Comparison of ENCODE assay signal across 2 cellular contexts in the genomic region with DNA sequence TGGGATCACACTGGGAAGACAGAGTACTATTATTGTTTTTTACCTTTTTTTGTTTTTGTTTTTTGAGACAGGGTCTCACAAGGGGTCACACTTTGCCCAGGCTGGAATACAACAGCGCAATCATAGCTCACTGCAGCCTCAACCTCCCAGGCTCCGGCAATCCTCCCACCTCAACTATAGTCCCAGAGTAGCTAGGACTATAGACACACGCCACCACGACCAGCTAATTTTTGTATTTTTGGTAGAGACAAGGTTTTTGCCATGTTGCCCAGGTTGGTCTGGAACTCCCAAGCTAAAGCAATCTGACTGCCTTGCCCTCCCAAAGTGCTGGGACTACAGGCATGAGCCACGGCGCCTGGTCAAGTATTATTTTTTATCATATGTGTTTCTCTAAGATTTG.
TF ChIP-seq lines count a peak whose summit lies in the region.

No MANE protein-coding gene starts in this region.

TF ChIP-seq in A549, 52 proteins besides CTCF, POLR2A, EP300 and RAD21 (continued from another document):
- TF ChIP-seq HMGXB4 (CRISPR knock-in tag; IDR thresholded peaks at IDR 0.05; ENCODE audit: borderline replicate concordance) (no peak), FOSB (CRISPR knock-in tag; IDR thresholded peaks at IDR 0.05) (no peak), SREBF2 (IDR thresholded peaks at IDR 0.05) (no peak), BHLHE40 (IDR thresholded peaks at IDR 0.05; ENCODE audit: low read depth, low read length) (no peak), SMC3 (IDR thresholded peaks at IDR 0.05) (no peak), NR3C1 (IDR thresholded peaks at IDR 0.05) (no peak)
- TF ChIP-seq, protein P1, sequence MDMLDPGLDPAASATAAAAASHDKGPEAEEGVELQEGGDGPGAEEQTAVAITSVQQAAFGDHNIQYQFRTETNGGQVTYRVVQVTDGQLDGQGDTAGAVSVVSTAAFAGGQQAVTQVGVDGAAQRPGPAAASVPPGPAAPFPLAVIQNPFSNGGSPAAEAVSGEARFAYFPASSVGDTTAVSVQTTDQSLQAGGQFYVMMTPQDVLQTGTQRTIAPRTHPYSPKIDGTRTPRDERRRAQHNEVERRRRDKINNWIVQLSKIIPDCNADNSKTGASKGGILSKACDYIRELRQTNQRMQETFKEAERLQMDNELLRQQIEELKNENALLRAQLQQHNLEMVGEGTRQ (IDR thresholded peaks at IDR 0.05): no peak

TF ChIP-seq in HCT116, 20 proteins besides CTCF, POLR2A, EP300 and RAD21 (continued from another document):
- TF ChIP-seq, protein P2, sequence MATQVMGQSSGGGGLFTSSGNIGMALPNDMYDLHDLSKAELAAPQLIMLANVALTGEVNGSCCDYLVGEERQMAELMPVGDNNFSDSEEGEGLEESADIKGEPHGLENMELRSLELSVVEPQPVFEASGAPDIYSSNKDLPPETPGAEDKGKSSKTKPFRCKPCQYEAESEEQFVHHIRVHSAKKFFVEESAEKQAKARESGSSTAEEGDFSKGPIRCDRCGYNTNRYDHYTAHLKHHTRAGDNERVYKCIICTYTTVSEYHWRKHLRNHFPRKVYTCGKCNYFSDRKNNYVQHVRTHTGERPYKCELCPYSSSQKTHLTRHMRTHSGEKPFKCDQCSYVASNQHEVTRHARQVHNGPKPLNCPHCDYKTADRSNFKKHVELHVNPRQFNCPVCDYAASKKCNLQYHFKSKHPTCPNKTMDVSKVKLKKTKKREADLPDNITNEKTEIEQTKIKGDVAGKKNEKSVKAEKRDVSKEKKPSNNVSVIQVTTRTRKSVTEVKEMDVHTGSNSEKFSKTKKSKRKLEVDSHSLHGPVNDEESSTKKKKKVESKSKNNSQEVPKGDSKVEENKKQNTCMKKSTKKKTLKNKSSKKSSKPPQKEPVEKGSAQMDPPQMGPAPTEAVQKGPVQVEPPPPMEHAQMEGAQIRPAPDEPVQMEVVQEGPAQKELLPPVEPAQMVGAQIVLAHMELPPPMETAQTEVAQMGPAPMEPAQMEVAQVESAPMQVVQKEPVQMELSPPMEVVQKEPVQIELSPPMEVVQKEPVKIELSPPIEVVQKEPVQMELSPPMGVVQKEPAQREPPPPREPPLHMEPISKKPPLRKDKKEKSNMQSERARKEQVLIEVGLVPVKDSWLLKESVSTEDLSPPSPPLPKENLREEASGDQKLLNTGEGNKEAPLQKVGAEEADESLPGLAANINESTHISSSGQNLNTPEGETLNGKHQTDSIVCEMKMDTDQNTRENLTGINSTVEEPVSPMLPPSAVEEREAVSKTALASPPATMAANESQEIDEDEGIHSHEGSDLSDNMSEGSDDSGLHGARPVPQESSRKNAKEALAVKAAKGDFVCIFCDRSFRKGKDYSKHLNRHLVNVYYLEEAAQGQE (IDR thresholded peaks at IDR 0.05; ENCODE audit: low read depth): no peak
- TF ChIP-seq SIN3A (IDR thresholded peaks at IDR 0.05; ENCODE audit: low read depth): no peak
- no peak for TF ChIP-seq EZH2phosphoT487 (IDR thresholded peaks at IDR 0.05; ENCODE audit: borderline replicate concordance)
- no peak for TF ChIP-seq MAX (IDR thresholded peaks at IDR 0.05)
- no peak for TF ChIP-seq FOSL1 (IDR thresholded peaks at IDR 0.05; ENCODE audit: low read depth)
- TF ChIP-seq SP1 (IDR thresholded peaks at IDR 0.05; ENCODE audit: low read depth): no peak
- TF ChIP-seq ATF3 (IDR thresholded peaks at IDR 0.05): no peak
- TF ChIP-seq, protein P3, sequence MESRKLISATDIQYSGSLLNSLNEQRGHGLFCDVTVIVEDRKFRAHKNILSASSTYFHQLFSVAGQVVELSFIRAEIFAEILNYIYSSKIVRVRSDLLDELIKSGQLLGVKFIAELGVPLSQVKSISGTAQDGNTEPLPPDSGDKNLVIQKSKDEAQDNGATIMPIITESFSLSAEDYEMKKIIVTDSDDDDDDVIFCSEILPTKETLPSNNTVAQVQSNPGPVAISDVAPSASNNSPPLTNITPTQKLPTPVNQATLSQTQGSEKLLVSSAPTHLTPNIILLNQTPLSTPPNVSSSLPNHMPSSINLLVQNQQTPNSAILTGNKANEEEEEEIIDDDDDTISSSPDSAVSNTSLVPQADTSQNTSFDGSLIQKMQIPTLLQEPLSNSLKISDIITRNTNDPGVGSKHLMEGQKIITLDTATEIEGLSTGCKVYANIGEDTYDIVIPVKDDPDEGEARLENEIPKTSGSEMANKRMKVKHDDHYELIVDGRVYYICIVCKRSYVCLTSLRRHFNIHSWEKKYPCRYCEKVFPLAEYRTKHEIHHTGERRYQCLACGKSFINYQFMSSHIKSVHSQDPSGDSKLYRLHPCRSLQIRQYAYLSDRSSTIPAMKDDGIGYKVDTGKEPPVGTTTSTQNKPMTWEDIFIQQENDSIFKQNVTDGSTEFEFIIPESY (IDR thresholded peaks at IDR 0.05; ENCODE audit: extremely low read depth, insufficient replicate concordance, low read length): no peak
- TF ChIP-seq JUND (IDR thresholded peaks at IDR 0.05): no peak
- no peak for TF ChIP-seq TCF7L2 (IDR thresholded peaks at IDR 0.05; ENCODE audit: borderline replicate concordance, extremely low read depth, insufficient read depth, insufficient read length)
- no peak for TF ChIP-seq ZFX (IDR thresholded peaks at IDR 0.05)
- TF ChIP-seq ELF1 (IDR thresholded peaks at IDR 0.05; ENCODE audit: borderline replicate concordance, low read depth): no peak
- no peak for TF ChIP-seq CBX3 (IDR thresholded peaks at IDR 0.05; ENCODE audit: low read depth)
